ENCODE assay signal across 8 cellular contexts in genomic region chr5:140302786-140303639, GRCh38. TPM values are rescaled to one million over a fixed set of nuclear protein-coding genes. Genes with fewer than 3 reads are reported as not detected.
DNase-seq lines count a peak whose midpoint lies in the region; ATAC-seq, FAIRE-seq and TF ChIP-seq lines count a peak whose summit lies in the region.

Gene PFDN1, minus strand, starts transcription at chr5:140303101. Its CDS starts 28 bp downstream, at chr5:140303073.

- H3K9me3 Mint-ChIP-seq in astrocyte (ENCODE audit: unreplicated experiment) = no peaks in the 10 kb centered on the region

- peak within 1 kb of the TSS; percentile 98 for H2AFZ ChIP-seq in astrocyte (ENCODE audit: low read depth, low read length)

- peak; percentile 37 for FAIRE-seq in astrocyte (lab: Jason Lieb, UNC)

- no peaks in the 10 kb centered on the region for H3K27me3 Mint-ChIP-seq in astrocyte (ENCODE audit: low read depth, unreplicated experiment)

- no peaks in the 10 kb centered on the region for H3K27me3 ChIP-seq in astrocyte (ENCODE audit: insufficient read depth, low read length)
- H3K27me3 ChIP-seq in rectal smooth muscle tissue (ENCODE audit: control insufficient read depth, insufficient read depth, low read length) = no peaks in the 10 kb centered on the region
- H3K27me3 ChIP-seq in aorta (ENCODE audit: control insufficient read depth in 1 of 2, insufficient read depth in 2 of 2, low read length in 1 of 2) = no peaks in the 10 kb centered on the region

- H3K27ac ChIP-seq in astrocyte (ENCODE audit: low read depth, low read length) (peak within 1 kb of the TSS; percentile 99), rectal smooth muscle tissue (ENCODE audit: low read depth, low read length) (peak within 1 kb of the TSS; percentile 85), aorta (ENCODE audit: low read depth in 1 of 2, low read length in 2 of 2) (peak within 1 kb of the TSS; percentile 28 to 93)

- H3K9me3 ChIP-seq in astrocyte (ENCODE audit: insufficient read depth, low read depth, low read length) = no peaks in the 10 kb centered on the region
- H3K9me3 ChIP-seq in aorta (ENCODE audit: control insufficient read depth, low read length) = no peaks in the 10 kb centered on the region

- H3K36me3 ChIP-seq in astrocyte (ENCODE audit: insufficient read depth, low read length) (no peaks in the 10 kb centered on the region), rectal smooth muscle tissue (ENCODE audit: control insufficient read depth, insufficient read depth, low read length) (no peaks in the 10 kb centered on the region), aorta (ENCODE audit: control insufficient read depth in 1 of 2, insufficient read depth in 2 of 2, low read length in 1 of 2) (no peaks in the 10 kb centered on the region)

- H3K4me1 ChIP-seq in astrocyte (ENCODE audit: insufficient read depth, low read length) (peaks cover 33% of the 10 kb centered on the region), rectal smooth muscle tissue (ENCODE audit: control insufficient read depth, insufficient read depth, low read length) (peaks cover 13% of the 10 kb centered on the region), aorta (ENCODE audit: control insufficient read depth in 1 of 2, insufficient read depth in 2 of 2, low read length in 2 of 2) (no peaks in the 10 kb centered on the region)

- peak within 1 kb of the TSS; percentile 94 for H3K4me3 ChIP-seq in astrocyte (ENCODE audit: insufficient read depth, low read depth, low read length)
- H3K4me3 ChIP-seq in rectal smooth muscle tissue (ENCODE audit: low read length) = peak within 1 kb of the TSS; percentile 94
- peak within 1 kb of the TSS; percentile 71 to 82 for H3K4me3 ChIP-seq in aorta (ENCODE audit: low read length in 2 of 2)

- peak within 1 kb of the TSS; percentile 95 for H3K4me2 ChIP-seq in astrocyte (ENCODE audit: low read length)

- TF ChIP-seq CTCF in astrocyte (IDR thresholded peaks at IDR 0.05; ENCODE audit: insufficient read depth, low read depth, low read length) = no peak

- ATAC-seq in GM18499 (IDR thresholded peaks at IDR 0.05; ENCODE audit: insufficient read depth, unreplicated experiment) (peak; percentile 64), HG02943 (IDR thresholded peaks at IDR 0.05; ENCODE audit: low read depth, unreplicated experiment) (peak; percentile 96), aorta (ENCODE audit: low FRiP score) (peak; percentile 98)

- peaks cover 40% of the 10 kb centered on the region for H3K79me2 ChIP-seq in astrocyte (ENCODE audit: insufficient read depth, low read length)

- H3K27ac Mint-ChIP-seq in astrocyte (ENCODE audit: unreplicated experiment) = peak within 1 kb of the TSS; percentile 100

- WGBS in aorta, 2 donors = 0% methylated on average over 30 of the region's 30 CpGs

- peaks cover 30% of the 10 kb centered on the region for H3K4me1 Mint-ChIP-seq in astrocyte (ENCODE audit: low read depth, unreplicated experiment)

- peaks cover 8% of the 10 kb centered on the region for H3K36me3 Mint-ChIP-seq in astrocyte (ENCODE audit: low read depth, unreplicated experiment)

- H3K4me3 Mint-ChIP-seq in astrocyte (ENCODE audit: unreplicated experiment) = peak within 1 kb of the TSS; percentile 99

- H3K9ac ChIP-seq in astrocyte (ENCODE audit: low read length) (peak within 1 kb of the TSS; percentile 99), rectal smooth muscle tissue (ENCODE audit: low read length) (peak within 1 kb of the TSS; percentile 96)

- DNase-seq in NCI-H2029 (lab: John Stamatoyannopoulos, UW) = peak; percentile 93
- DNase-seq in T-helper 22 cell (ENCODE audit: low read depth) = peak; percentile 86
- peak; percentile 84 for DNase-seq in astrocyte (ENCODE audit: low read depth)
- peak; percentile 91 for DNase-seq in hepatic stellate cell (ENCODE audit: low spot score)
- peak; percentile 96 for DNase-seq in aorta

- intact Hi-C loops in aorta (cut with DNase I) = loop anchor here (5.0 kb wide), 2 partner anchors 39 to 44 kb away; partner anchors contain the start of gene HBEGF (in 1 of the 2)

- H4K20me1 ChIP-seq in astrocyte (ENCODE audit: insufficient read depth, low read length) = no peaks in the 10 kb centered on the region

RNA-seq across cellular contexts. Expression of gene PFDN1, which starts in this region (rescaled TPM):
- total RNA-seq in astrocyte (199 and 202 TPM in 2 replicates), aorta (10 to 100 TPM; 31.8 to 43.6 TPM)
- 10 to 100 TPM; 74.1 to 89.5 TPM for polyA plus RNA-seq in aorta

Comparison
In these comparisons a context has a peak if more than half of its experiments do, and no peak if none do; other contexts are left out.
1. Peak in every context shown above with its lines: DNase-seq, ATAC-seq, H3K4me3 ChIP-seq and H3K27ac ChIP-seq.